18 cellular contexts compared by ENCODE assay signal in the genomic region with DNA sequence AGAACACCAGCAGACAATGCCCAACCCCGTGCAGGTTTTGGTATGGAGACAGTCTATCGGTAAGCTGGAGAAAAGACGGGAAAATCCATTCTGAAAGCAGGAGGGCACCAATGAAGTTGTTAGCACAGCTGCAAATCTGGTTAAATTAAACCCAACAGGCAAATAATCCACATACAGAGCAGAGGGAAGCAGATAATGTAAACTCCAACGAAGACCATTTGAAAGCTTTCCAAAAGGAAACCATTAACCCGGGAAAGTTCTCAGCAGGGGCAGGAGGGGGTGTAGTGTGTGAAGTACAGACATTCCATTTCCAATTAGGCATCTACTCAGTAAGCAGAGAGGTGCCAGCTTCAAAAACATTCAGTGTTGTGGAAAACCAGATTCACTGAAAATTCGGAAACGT. TPM values are rescaled to one million over a fixed set of nuclear protein-coding genes. Genes with fewer than 3 reads are reported as not detected.
DNase-seq lines count a peak whose midpoint lies in the region; ATAC-seq and TF ChIP-seq lines count a peak whose summit lies in the region.
"Had no signal": no experiment of that assay in that cellular context is flagged by ENCODE, and none has a peak within 500 bp of the region (broad histone marks: within the 10 kb centered on the region; RNA-seq: fewer than 3 reads in every experiment).

No MANE protein-coding gene starts in this region.

- no peak overlapping the region for H3K4me3 ChIP-seq in H7 (ENCODE audit: insufficient read depth, low read depth, low read length)
- H3K4me3 ChIP-seq: BLaER1, lower lobe of right lung had no signal

- TF ChIP-seq CTCF in omental fat pad (IDR thresholded peaks at IDR 0.05): no peak

- no peaks in the 10 kb centered on the region for H3K36me3 ChIP-seq in H7 (replicated peaks; ENCODE audit: control insufficient read depth, insufficient read depth, low read length)
- H3K36me3 ChIP-seq: BLaER1, lower lobe of right lung, neutrophil had no signal

- peak; percentile 43 for ATAC-seq in omental fat pad (ENCODE audit: low FRiP score)
- ATAC-seq in HG03139 (IDR thresholded peaks at IDR 0.05; ENCODE audit: unreplicated experiment): no peak
- ATAC-seq in HG03354 (IDR thresholded peaks at IDR 0.05; ENCODE audit: poor library complexity, severe bottlenecking, unreplicated experiment): no peak

- DNase-seq in H7 (peak; percentile 63), NCI-H774 (lab: John Stamatoyannopoulos, UW) (peak; percentile 16), glomerular visceral epithelial cell (ENCODE audit: extremely low spot score) (peak; percentile 34), omental fat pad (ENCODE audit: low spot score) (no peak), G401 (ENCODE audit: low spot score) (no peak)
- DNase-seq in activated CD4-positive, CD25-positive, alpha-beta regulatory T cell treated with anti-CD3 and anti-CD28 coated beads, Interleukin-2, amount 50 U/mL, for 72 hours: no peak
- DNase-seq: activated CD4-positive, alpha-beta T cell treated with anti-CD3 and anti-CD28 coated beads for 1 hour; dorsolateral prefrontal cortex; lower lobe of right lung; NK-92 treated with Interleukin-12 subunit alpha and Interleukin-12 subunit beta, amount 100 ng/mL, for 24 hours; Right ventricle myocardium superior; T-helper 2 cell had no signal

- in situ Hi-C loops in G401 (cut with HindIII; ENCODE audit: low sequenced_read_pairs): no loop called here

- no peaks in the 10 kb centered on the region for H3K27me3 ChIP-seq in H7 (ENCODE audit: control insufficient read depth, insufficient read depth, low read length)
- H3K27me3 ChIP-seq: BLaER1, neutrophil had no signal

RNA-seq across cellular contexts. Expression of gene EDAR, which starts 10.3 kb away (rescaled TPM):
- total RNA-seq in H7 (2014; rRNA removed; shearing (Covaris generic)): 0.03 and 0.11 TPM in 2 replicates
- not detected for total RNA-seq in omental fat pad
- not detected in 2 replicates for total RNA-seq in G401 (2014; rRNA removed; shearing (Covaris generic))
- total RNA-seq: Daoy, skeletal muscle tissue had no signal

Comparison
In these comparisons a context has a peak if more than half of its experiments do, and no peak if none do; other contexts are left out.
1. DNase-seq: peak in H7 (single experiment), NCI-H774 (single experiment) and glomerular visceral epithelial cell (single experiment); none in omental fat pad (single experiment), activated CD4-positive, CD25-positive, alpha-beta regulatory T cell treated with anti-CD3 and anti-CD28 coated beads, Interleukin-2, amount 50 U/mL, for 72 hours (single experiment) and G401 (single experiment).